Comparison of ENCODE assay signal across 30 cellular contexts in the genomic region with DNA sequence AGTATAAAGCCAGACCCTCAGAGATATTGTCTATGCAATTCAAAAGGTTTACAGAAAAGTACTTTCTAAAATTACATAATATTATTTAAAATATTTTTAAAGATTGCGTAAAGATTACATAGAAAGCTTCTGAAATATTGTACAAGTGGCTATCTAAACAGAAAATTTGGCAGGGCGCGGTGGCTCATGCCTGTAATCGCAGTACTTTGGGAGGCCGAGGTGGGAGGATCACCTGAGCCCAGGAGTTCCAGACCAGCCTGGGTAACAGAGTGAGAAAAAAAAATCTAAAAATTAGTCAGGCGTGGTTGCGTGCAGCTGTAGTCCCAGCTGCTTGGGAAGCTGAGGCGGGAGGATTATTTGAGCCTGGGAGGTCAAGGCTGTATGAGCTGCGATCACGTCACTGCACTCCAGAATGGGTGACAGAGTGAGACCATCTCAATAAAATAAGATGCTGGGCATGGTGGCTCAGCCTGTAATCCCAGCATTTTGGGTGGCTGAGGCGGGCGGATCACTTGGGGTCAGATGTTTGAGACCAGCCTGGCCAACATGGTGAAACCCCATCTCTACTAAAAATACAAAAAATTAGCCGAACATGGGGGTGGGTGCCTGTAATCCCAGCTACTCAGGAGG.
"Had no signal": no experiment of that assay in that cellular context is flagged by ENCODE, and none has a peak within 500 bp of the region (broad histone marks: within the 10 kb centered on the region; RNA-seq: fewer than 3 reads in every experiment).

No MANE protein-coding gene starts in this region.

- H3K4me3 ChIP-seq: body of pancreas, breast epithelium, MG63 had no signal

- H3K36me3 ChIP-seq: breast epithelium had no signal

- DNase-seq: activated B cell treated with CpG ODN at 0.5 μM for 24 hours; activated CD4-positive, alpha-beta memory T cell treated with anti-CD3 and anti-CD28 coated beads for 36 hours; activated CD4-positive, alpha-beta T cell treated with anti-CD3 and anti-CD28 coated beads for 4 hours; activated CD4-positive, alpha-beta T cell treated with anti-CD3 and anti-CD28 coated beads, Interleukin-2, amount 50 U/mL, for 1 hour; activated CD4-positive, CD25-positive, alpha-beta regulatory T cell treated with anti-CD3 and anti-CD28 coated beads, Interleukin-2, amount 50 U/mL, for 72 hours; activated CD8-positive, alpha-beta memory T cell treated with anti-CD3 and anti-CD28 coated beads, Interleukin-2, amount 50 U/mL, for 4 hours; activated gamma-delta T cell; activated naive CD4-positive, alpha-beta T cell treated with Interleukin-2 at 50 U/mL for 16 hours; activated naive CD8-positive, alpha-beta T cell treated with anti-CD3 and anti-CD28 coated beads, Interleukin-2, amount 10 ng/mL, durations not matched to agents 7 days and 5 days; activated T-cell treated with anti-CD3 and anti-CD28 coated beads for 4 hours; activated T-cell treated with anti-CD3 and anti-CD28 coated beads, Interleukin-2, amount 50 U/mL, for 4 hours; body of pancreas; Kasumi-1; KG1; MG63; NCI-H1048; NCI-H1105 treated with DMSO at 0.1 percent for 48 hours; NCI-H1436; NCI-H1694; NCI-H2227 treated with DMSO at 0.1 percent for 48 hours; NCI-H446; NCI-H510A treated with DMSO at 0.1 percent for 48 hours; NK-92 treated with Interleukin-12 subunit alpha and Interleukin-12 subunit beta, amount 100 ng/mL, for 24 hours; Right ventricle myocardium superior; SW 1271; T-helper 1 cell; T-helper 2 cell; T-helper 9 cell had no signal

- H3K9me3 ChIP-seq: body of pancreas, breast epithelium, MG63 had no signal

- H3K27me3 ChIP-seq: body of pancreas, breast epithelium, MG63 had no signal

- H3K27ac ChIP-seq: body of pancreas, breast epithelium, VCaP had no signal
